Comparison of ENCODE assay signal across 8 cellular contexts in the genomic region with DNA sequence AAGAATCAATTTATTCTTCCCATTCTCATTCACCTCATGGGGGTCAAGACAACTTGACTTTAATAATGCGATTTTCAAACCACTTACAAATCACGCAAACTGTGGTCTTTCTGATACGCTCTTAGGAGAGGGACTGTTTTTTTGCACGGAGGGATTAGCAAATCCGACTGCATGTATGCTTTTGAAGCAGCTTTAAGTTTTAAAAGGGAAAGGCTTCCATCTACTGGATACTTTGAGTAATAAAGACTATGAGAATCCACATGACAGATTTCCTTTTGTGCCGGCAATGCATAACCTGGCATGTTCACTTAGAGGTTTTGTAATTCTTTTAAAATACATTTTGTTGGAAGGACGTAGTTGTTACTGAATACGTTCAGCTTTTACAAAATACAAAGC.
DNase-seq lines count a peak whose midpoint lies in the region; ATAC-seq, FAIRE-seq and TF ChIP-seq lines count a peak whose summit lies in the region.

No MANE protein-coding gene starts in this region.

- peak; percentile 75 for FAIRE-seq in frontal cortex (lab: Jason Lieb, UNC)

- ATAC-seq in HG03108 (IDR thresholded peaks at IDR 0.05; ENCODE audit: unreplicated experiment) = no peak

- TF ChIP-seq CTCF in LNCAP (IDR thresholded peaks at IDR 0.05) (peak; percentile 48), GM20000 (IDR thresholded peaks at IDR 0.05; ENCODE audit: extremely low read depth, missing control alignments) (no peak)

- peak; percentile 88 for DNase-seq in DMS53 (lab: John Stamatoyannopoulos, UW)
- peak; percentile 3 to 13 for DNase-seq in SHP77 (lab: John Stamatoyannopoulos, UW)
- DNase-seq in frontal cortex (ENCODE audit: low spot score in 2 of 2) = peak; percentile 4 to 9
- peak; percentile 31 for DNase-seq in stromal cell of bone marrow (ENCODE audit: low read depth)
- no peak for DNase-seq in GM20000 (ENCODE audit: low spot score)
- no peak for DNase-seq in stimulated activated CD4-positive, alpha-beta T cell treated with anti-CD3 and anti-CD28 coated beads, Interleukin-2, amount 100 ng/mL, for 48 hours

Comparison
In these comparisons a context has a peak if more than half of its experiments do, and no peak if none do; other contexts are left out.
1. DNase-seq: peak in DMS53 (single experiment), SHP77 (2 of 2), frontal cortex (2 of 2) and stromal cell of bone marrow (single experiment); none in GM20000 (single experiment) and stimulated activated CD4-positive, alpha-beta T cell treated with anti-CD3 and anti-CD28 coated beads, Interleukin-2, amount 100 ng/mL, for 48 hours (0 of 2).